In genomic region chr1:168835153-168835648, GRCh38 we compare ENCODE assay signal across 21 cellular contexts.
"Had no signal": no experiment of that assay in that cellular context is flagged by ENCODE, and none has a peak within 500 bp of the region (broad histone marks: within the 10 kb centered on the region; RNA-seq: fewer than 3 reads in every experiment).

No MANE protein-coding gene starts in this region.

- H3K27me3 Mint-ChIP-seq: activated CD4-positive, alpha-beta memory T cell treated with anti-CD3 and anti-CD28 coated beads, Interleukin-2, amount 10 ng/mL, durations not matched to agents 7 days and 5 days; activated CD8-positive, alpha-beta memory T cell treated with anti-CD3 and anti-CD28 coated beads, Interleukin-2, amount 10 ng/mL, durations not matched to agents 7 days and 5 days had no signal

- H3K36me3 ChIP-seq: neural progenitor cell, prostate gland, right atrium auricular region, tibial artery had no signal

- H3K4me2 ChIP-seq: neural progenitor cell had no signal

- H3K9me3 Mint-ChIP-seq: activated CD4-positive, alpha-beta memory T cell treated with anti-CD3 and anti-CD28 coated beads, Interleukin-2, amount 10 ng/mL, durations not matched to agents 7 days and 5 days; activated T-helper 17 cell treated with anti-CD3 and anti-CD28 coated beads, Interleukin-2, amount 50 U/mL, for 72 hours; memory B cell; T-helper 2 cell treated with Interferon-gamma antibody and Interleukin-4, amounts not matched to agents 5 μg/mL and 100 μg/mL, for 36 hours had no signal

- DNase-seq: activated CD4-positive, alpha-beta memory T cell treated with anti-CD3 and anti-CD28 coated beads, Interleukin-2, amount 10 ng/mL, durations not matched to agents 7 days and 5 days; activated CD4-positive, alpha-beta T cell treated with anti-CD3 and anti-CD28 coated beads for 4 hours; activated CD8-positive, alpha-beta memory T cell treated with anti-CD3 and anti-CD28 coated beads, Interleukin-2, amount 10 ng/mL, durations not matched to agents 7 days and 5 days; activated naive CD4-positive, alpha-beta T cell; activated naive CD8-positive, alpha-beta T cell treated with anti-CD3 and anti-CD28 coated beads, Interleukin-2, amount 10 ng/mL, durations not matched to agents 7 days and 5 days; central memory CD4-positive, alpha-beta T cell; dorsolateral prefrontal cortex; hippocampal formation; islet precursor cell; naive thymus-derived CD4-positive, alpha-beta T cell; stimulated activated naive CD8-positive, alpha-beta T cell treated with anti-CD3 and anti-CD28 coated beads, Interleukin-15, Interleukin-2, amounts not matched to agents 100 U/mL and 50 U/mL, for 24 hours; substantia nigra; tibial artery had no signal

- H3K4me3 ChIP-seq: body of pancreas, dorsolateral prefrontal cortex, neural progenitor cell, prostate gland, right atrium auricular region, tibial artery had no signal

- H3K4me3 Mint-ChIP-seq: activated CD4-positive, alpha-beta memory T cell treated with anti-CD3 and anti-CD28 coated beads, Interleukin-2, amount 10 ng/mL, durations not matched to agents 7 days and 5 days; activated CD8-positive, alpha-beta memory T cell treated with anti-CD3 and anti-CD28 coated beads, Interleukin-2, amount 10 ng/mL, durations not matched to agents 7 days and 5 days; activated naive CD8-positive, alpha-beta T cell treated with anti-CD3 and anti-CD28 coated beads, Interleukin-2, amount 10 ng/mL, durations not matched to agents 7 days and 5 days; activated T-helper 17 cell treated with anti-CD3 and anti-CD28 coated beads, Interleukin-2, amount 50 U/mL, for 72 hours; memory B cell; naive thymus-derived CD4-positive, alpha-beta T cell; neural progenitor cell; T-helper 2 cell treated with Interferon-gamma antibody and Interleukin-4, amounts not matched to agents 5 μg/mL and 100 μg/mL, for 36 hours had no signal

- H3K9ac ChIP-seq: neural progenitor cell had no signal

- H3K27ac Mint-ChIP-seq: activated CD4-positive, alpha-beta memory T cell treated with anti-CD3 and anti-CD28 coated beads, Interleukin-2, amount 10 ng/mL, durations not matched to agents 7 days and 5 days; activated CD8-positive, alpha-beta memory T cell treated with anti-CD3 and anti-CD28 coated beads, Interleukin-2, amount 10 ng/mL, durations not matched to agents 7 days and 5 days; activated naive CD8-positive, alpha-beta T cell treated with anti-CD3 and anti-CD28 coated beads, Interleukin-2, amount 10 ng/mL, durations not matched to agents 7 days and 5 days; activated T-helper 17 cell treated with anti-CD3 and anti-CD28 coated beads, Interleukin-2, amount 50 U/mL, for 72 hours; memory B cell; naive thymus-derived CD4-positive, alpha-beta T cell; neural progenitor cell; T-helper 2 cell treated with Interferon-gamma antibody and Interleukin-4, amounts not matched to agents 5 μg/mL and 100 μg/mL, for 36 hours had no signal

- H3K27ac ChIP-seq: dorsolateral prefrontal cortex, foreskin keratinocyte, neural progenitor cell, prostate gland, right atrium auricular region, tibial artery had no signal

- H3K9me3 ChIP-seq: body of pancreas, prostate gland, right atrium auricular region, tibial artery had no signal

- H3K36me3 Mint-ChIP-seq: activated CD8-positive, alpha-beta memory T cell treated with anti-CD3 and anti-CD28 coated beads, Interleukin-2, amount 10 ng/mL, durations not matched to agents 7 days and 5 days; activated naive CD8-positive, alpha-beta T cell treated with anti-CD3 and anti-CD28 coated beads, Interleukin-2, amount 10 ng/mL, durations not matched to agents 7 days and 5 days; memory B cell; naive thymus-derived CD4-positive, alpha-beta T cell; neural progenitor cell had no signal

- H3K4me1 Mint-ChIP-seq: memory B cell had no signal

- H3K4me1 ChIP-seq: neural progenitor cell, prostate gland, tibial artery had no signal

- ATAC-seq: activated CD8-positive, alpha-beta memory T cell treated with anti-CD3 and anti-CD28 coated beads, Interleukin-2, amount 10 ng/mL, durations not matched to agents 7 days and 5 days; foreskin keratinocyte; naive thymus-derived CD4-positive, alpha-beta T cell; stimulated activated naive CD8-positive, alpha-beta T cell treated with anti-CD3 and anti-CD28 coated beads, Interleukin-15, Interleukin-2, amounts not matched to agents 100 U/mL and 50 U/mL, for 24 hours had no signal

- H3K27me3 ChIP-seq: body of pancreas, dorsolateral prefrontal cortex, foreskin keratinocyte, neural progenitor cell, right atrium auricular region, tibial artery had no signal

- H2AFZ ChIP-seq: neural progenitor cell had no signal
